In the genomic region with DNA sequence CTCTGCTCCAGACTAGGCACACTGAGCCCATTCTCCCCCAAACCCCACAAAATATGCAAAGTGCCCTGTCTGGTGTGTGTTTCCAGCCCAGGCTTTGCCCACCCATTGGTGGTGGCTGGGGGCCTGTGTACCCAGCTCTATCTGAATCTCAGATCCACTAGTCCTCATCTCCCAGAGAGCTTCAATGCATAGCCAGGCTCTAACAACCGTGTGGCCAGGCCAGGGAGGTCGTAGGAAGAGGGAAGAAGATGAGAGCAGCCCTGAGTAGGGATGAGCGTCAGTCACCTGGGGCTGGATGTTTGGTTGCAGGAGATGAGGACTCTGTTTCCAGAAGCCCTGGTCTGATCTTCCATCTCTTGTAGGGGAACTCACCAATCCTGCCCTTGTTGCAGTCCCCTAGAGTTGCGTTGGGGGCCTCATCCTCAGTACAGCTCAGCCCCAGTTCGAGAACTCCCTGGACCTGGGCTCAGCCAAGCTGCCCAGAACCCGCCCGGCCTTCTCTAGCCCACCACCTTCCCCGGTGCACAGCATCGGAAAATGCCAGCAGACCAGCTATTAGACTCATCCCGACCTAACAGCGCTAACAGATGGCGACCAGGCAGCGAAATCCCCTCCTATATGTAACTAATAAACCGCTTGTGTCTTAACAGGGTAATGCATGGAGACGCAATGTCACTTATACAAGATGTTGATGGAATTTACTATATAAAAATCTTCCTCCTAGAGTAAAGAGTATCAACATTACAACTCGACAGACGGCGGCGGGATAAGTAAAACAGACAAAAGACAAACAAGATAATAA, we compare ENCODE assay signal across 20 cellular contexts. TPM values are rescaled to one million over a fixed set of nuclear protein-coding genes. Genes with fewer than 3 reads are reported as not detected.
DNase-seq lines count a peak whose midpoint lies in the region; ATAC-seq and TF ChIP-seq lines count a peak whose summit lies in the region.
"Had no signal": no experiment of that assay in that cellular context is flagged by ENCODE, and none has a peak within 500 bp of the region (broad histone marks: within the 10 kb centered on the region; RNA-seq: fewer than 3 reads in every experiment).

No MANE protein-coding gene starts in this region.

- TF ChIP-seq CTCF in natural killer cell (IDR thresholded peaks at IDR 0.05), result no peak
- TF ChIP-seq CTCF in glutamatergic neuron (IDR thresholded peaks at IDR 0.05; ENCODE audit: partially characterized antibody, unreplicated experiment), result no peak
- no peak for TF ChIP-seq CTCF in spleen (IDR thresholded peaks at IDR 0.05 in 8 of 11, conservative IDR thresholded peaks at IDR 0.05 in 3 of 11)

- DNase-seq in natural killer cell treated with Interleukin-12 subunit alpha and Interleukin-12 subunit beta and Interleukin-15 and Interleukin-18, amount 100 ng/mL, for 72 hours (ENCODE audit: low spot score), result no peak
- DNase-seq in natural killer cell, result no peak
- peak; percentile 31 for DNase-seq in NCI-H69 (lab: John Stamatoyannopoulos, UW)
- no peak for DNase-seq in glutamatergic neuron
- DNase-seq in AG08396 (ENCODE audit: low spot score), result no peak
- DNase-seq in Right ventricle myocardium superior, result no peak
- DNase-seq in spleen, result no peak
- DNase-seq: activated CD4-positive, alpha-beta memory T cell treated with anti-CD3 and anti-CD28 coated beads, Interleukin-2, amount 10 ng/mL, durations not matched to agents 7 days and 5 days; AML-193; effector CD4-positive, alpha-beta T cell; esophagus squamous epithelium; NCI-H1436; NK-92 treated with Interleukin-12 subunit alpha and Interleukin-12 subunit beta, amount 100 ng/mL, for 24 hours; psoas muscle had no signal

- H3K27me3 ChIP-seq in spleen (replicated peaks in 1 of 7), result peaks cover 0 to 100% (median 95%) of the 10 kb centered on the region in 7 donors

- no peak overlapping the region for H3K27ac Mint-ChIP-seq in natural killer cell treated with Interleukin-12 subunit alpha and Interleukin-12 subunit beta and Interleukin-15 and Interleukin-18, amount 100 ng/mL, for 72 hours
- H3K27ac Mint-ChIP-seq in natural killer cell (no peak overlapping the region), glutamatergic neuron (ENCODE audit: unreplicated experiment) (no peak overlapping the region)
- no peak overlapping the region for H3K27ac Mint-ChIP-seq in stimulated activated memory B cell treated with anti-CD40 and anti-IgM and Interleukin-4, amounts not matched to agents 10 μg/mL and 1 μg/mL and 100 μg/mL, for 72 hours
- H3K27ac Mint-ChIP-seq: activated CD4-positive, alpha-beta memory T cell treated with anti-CD3 and anti-CD28 coated beads, Interleukin-2, amount 10 ng/mL, durations not matched to agents 7 days and 5 days; nephron had no signal

- no peak overlapping the region for H3K27ac ChIP-seq in spleen
- H3K27ac ChIP-seq: esophagus squamous epithelium, psoas muscle, thoracic aorta had no signal

- peaks cover 0 to 47% (median 8%) of the 10 kb centered on the region in 6 donors for H3K4me1 ChIP-seq in spleen
- H3K4me1 ChIP-seq: psoas muscle had no signal

- no peaks in the 10 kb centered on the region for H3K36me3 ChIP-seq in spleen
- H3K36me3 ChIP-seq: esophagus squamous epithelium, thoracic aorta had no signal

- peaks cover 0 to 7% (median 0%) of the 10 kb centered on the region in 8 donors for H3K9me3 ChIP-seq in spleen
- H3K9me3 ChIP-seq: esophagus squamous epithelium, psoas muscle, thoracic aorta had no signal

- peaks cover 6% of the 10 kb centered on the region for H3K36me3 Mint-ChIP-seq in natural killer cell treated with Interleukin-12 subunit alpha and Interleukin-12 subunit beta and Interleukin-15 and Interleukin-18, amount 100 ng/mL, for 72 hours
- H3K36me3 Mint-ChIP-seq in natural killer cell, result no peaks in the 10 kb centered on the region
- no peaks in the 10 kb centered on the region for H3K36me3 Mint-ChIP-seq in glutamatergic neuron (ENCODE audit: unreplicated experiment)
- no peaks in the 10 kb centered on the region for H3K36me3 Mint-ChIP-seq in stimulated activated memory B cell treated with anti-CD40 and anti-IgM and Interleukin-4, amounts not matched to agents 10 μg/mL and 1 μg/mL and 100 μg/mL, for 72 hours

- ATAC-seq in natural killer cell treated with Interleukin-12 subunit alpha and Interleukin-12 subunit beta and Interleukin-15 and Interleukin-18, amount 100 ng/mL, for 72 hours, result no peak
- ATAC-seq in natural killer cell (no peak), Right ventricle myocardium superior (ENCODE audit: poor library complexity) (no peak)
- ATAC-seq in stimulated activated memory B cell treated with anti-CD40 and anti-IgM and Interleukin-4, amounts not matched to agents 10 μg/mL and 1 μg/mL and 100 μg/mL, for 72 hours, result no peak
- ATAC-seq: psoas muscle had no signal

- peaks cover 0 to 6% of the 10 kb centered on the region in 2 donors for H3K4me1 Mint-ChIP-seq in natural killer cell treated with Interleukin-12 subunit alpha and Interleukin-12 subunit beta and Interleukin-15 and Interleukin-18, amount 100 ng/mL, for 72 hours (ENCODE audit: low read depth in 2 of 2)
- peaks cover 0 to 6% of the 10 kb centered on the region in 2 donors for H3K4me1 Mint-ChIP-seq in natural killer cell
- peaks cover 25% of the 10 kb centered on the region for H3K4me1 Mint-ChIP-seq in glutamatergic neuron (ENCODE audit: low read depth, unreplicated experiment)
- H3K4me1 Mint-ChIP-seq in stimulated activated memory B cell treated with anti-CD40 and anti-IgM and Interleukin-4, amounts not matched to agents 10 μg/mL and 1 μg/mL and 100 μg/mL, for 72 hours, result peaks cover 13% of the 10 kb centered on the region

- H3K27me3 Mint-ChIP-seq in natural killer cell treated with Interleukin-12 subunit alpha and Interleukin-12 subunit beta and Interleukin-15 and Interleukin-18, amount 100 ng/mL, for 72 hours, result peaks cover 45 to 57% of the 10 kb centered on the region in 2 donors
- peaks cover 65 to 68% of the 10 kb centered on the region in 2 donors for H3K27me3 Mint-ChIP-seq in natural killer cell (ENCODE audit: low read depth in 2 of 2)
- peaks cover 48% of the 10 kb centered on the region for H3K27me3 Mint-ChIP-seq in glutamatergic neuron (ENCODE audit: unreplicated experiment)
- H3K27me3 Mint-ChIP-seq in stimulated activated memory B cell treated with anti-CD40 and anti-IgM and Interleukin-4, amounts not matched to agents 10 μg/mL and 1 μg/mL and 100 μg/mL, for 72 hours, result peaks cover 91% of the 10 kb centered on the region

- intact Hi-C loops in natural killer cell (cut with micrococcal nuclease) (no loop called here), Right ventricle myocardium superior (cut with DNase I) (no loop called here), spleen (cut with DNase I; ENCODE audit: low total_unique reads) (no loop called here)

- no peak for TF ChIP-seq POLR2A in spleen (IDR thresholded peaks at IDR 0.05)

- H3K4me3 ChIP-seq in spleen, result no peak overlapping the region
- H3K4me3 ChIP-seq: esophagus squamous epithelium, psoas muscle, thoracic aorta had no signal

- H3K9me3 Mint-ChIP-seq in natural killer cell treated with Interleukin-12 subunit alpha and Interleukin-12 subunit beta and Interleukin-15 and Interleukin-18, amount 100 ng/mL, for 72 hours, result no peaks in the 10 kb centered on the region
- H3K9me3 Mint-ChIP-seq in natural killer cell (peaks cover 0 to 2% of the 10 kb centered on the region in 2 donors), glutamatergic neuron (ENCODE audit: unreplicated experiment) (peaks cover 13% of the 10 kb centered on the region)
- H3K9me3 Mint-ChIP-seq in stimulated activated memory B cell treated with anti-CD40 and anti-IgM and Interleukin-4, amounts not matched to agents 10 μg/mL and 1 μg/mL and 100 μg/mL, for 72 hours, result peaks cover 3% of the 10 kb centered on the region

- WGBS in spleen, 5 donors, result 4 to 11% (median 6%) methylated on average over 18 to 19 of the region's 19 CpGs

- H3K4me3 Mint-ChIP-seq in natural killer cell treated with Interleukin-12 subunit alpha and Interleukin-12 subunit beta and Interleukin-15 and Interleukin-18, amount 100 ng/mL, for 72 hours, result peak overlapping the region; percentile 11
- H3K4me3 Mint-ChIP-seq in natural killer cell (no peak overlapping the region), glutamatergic neuron (ENCODE audit: unreplicated experiment) (peak overlapping the region; percentile 47)
- H3K4me3 Mint-ChIP-seq in stimulated activated memory B cell treated with anti-CD40 and anti-IgM and Interleukin-4, amounts not matched to agents 10 μg/mL and 1 μg/mL and 100 μg/mL, for 72 hours, result peak overlapping the region; percentile 45
- H3K4me3 Mint-ChIP-seq: nephron had no signal

RNA-seq across cellular contexts. Expression of a gene that starts 3.2 kb away (rescaled TPM):
- not detected for total RNA-seq in natural killer cell treated with Interleukin-12 subunit alpha and Interleukin-12 subunit beta and Interleukin-15 and Interleukin-18, amount 100 ng/mL, for 72 hours
- not detected for total RNA-seq in natural killer cell
- 3.1 TPM for total RNA-seq in glutamatergic neuron (ENCODE audit: unreplicated experiment)
- not detected for total RNA-seq in Right ventricle myocardium superior
- total RNA-seq in spleen, result not detected
- not detected for polyA plus RNA-seq in spleen
- total RNA-seq: activated CD4-positive, alpha-beta memory T cell treated with anti-CD3 and anti-CD28 coated beads, Interleukin-2, amount 10 ng/mL, durations not matched to agents 7 days and 5 days; cardiac septum; esophagus squamous epithelium; glomerular endothelial cell; lung microvascular endothelial cell; psoas muscle; thoracic aorta had no signal
- polyA plus RNA-seq: psoas muscle had no signal

RNA-seq across cellular contexts. Expression of a gene that starts 52.7 kb away (rescaled TPM):
- 1 to 10 TPM in 1 of 2 donors, under 1 TPM in 1; 0.76 to 2.6 TPM for total RNA-seq in natural killer cell treated with Interleukin-12 subunit alpha and Interleukin-12 subunit beta and Interleukin-15 and Interleukin-18, amount 100 ng/mL, for 72 hours
- total RNA-seq in natural killer cell (1 to 10 TPM; 1.0 to 7.5 (median 3.7) TPM), glutamatergic neuron (ENCODE audit: unreplicated experiment) (0.74 TPM), Right ventricle myocardium superior (6.3 TPM), spleen (1 to 10 TPM; 2.0 to 8.4 (median 4.7) TPM)
- polyA plus RNA-seq in spleen, result 10 to 100 TPM in 1 of 3 donors, 1 to 10 TPM in 2; 5.2 to 12.1 (median 8.9) TPM
- total RNA-seq: activated CD4-positive, alpha-beta memory T cell treated with anti-CD3 and anti-CD28 coated beads, Interleukin-2, amount 10 ng/mL, durations not matched to agents 7 days and 5 days had no signal
